1 cellular context compared by ENCODE assay signal in genomic region chr5:134079748-134080581, GRCh38.
A peak's percentile ranks its signal among the peaks of the same experiment; 100 is the strongest.
TF ChIP-seq lines count a peak whose summit lies in the region.

No MANE protein-coding gene starts in this region.

TF ChIP-seq in HepG2, 621 proteins besides CTCF, POLR2A, EP300 and RAD21 (continued from another document):
- TF ChIP-seq FOXA1 (IDR thresholded peaks at IDR 0.05) = no peak
- TF ChIP-seq FOXA1 (CRISPR knock-in tag; IDR thresholded peaks at IDR 0.05) = peak; percentile 71
- no peak for TF ChIP-seq AFF4 (CRISPR knock-in tag; IDR thresholded peaks at IDR 0.05)
- no peak for TF ChIP-seq TGIF2 (CRISPR knock-in tag; IDR thresholded peaks at IDR 0.05)
- no peak for TF ChIP-seq RBM39 (IDR thresholded peaks at IDR 0.05; ENCODE audit: low read depth, low read length, poor library complexity, severe bottlenecking)
- TF ChIP-seq, protein P1, sequence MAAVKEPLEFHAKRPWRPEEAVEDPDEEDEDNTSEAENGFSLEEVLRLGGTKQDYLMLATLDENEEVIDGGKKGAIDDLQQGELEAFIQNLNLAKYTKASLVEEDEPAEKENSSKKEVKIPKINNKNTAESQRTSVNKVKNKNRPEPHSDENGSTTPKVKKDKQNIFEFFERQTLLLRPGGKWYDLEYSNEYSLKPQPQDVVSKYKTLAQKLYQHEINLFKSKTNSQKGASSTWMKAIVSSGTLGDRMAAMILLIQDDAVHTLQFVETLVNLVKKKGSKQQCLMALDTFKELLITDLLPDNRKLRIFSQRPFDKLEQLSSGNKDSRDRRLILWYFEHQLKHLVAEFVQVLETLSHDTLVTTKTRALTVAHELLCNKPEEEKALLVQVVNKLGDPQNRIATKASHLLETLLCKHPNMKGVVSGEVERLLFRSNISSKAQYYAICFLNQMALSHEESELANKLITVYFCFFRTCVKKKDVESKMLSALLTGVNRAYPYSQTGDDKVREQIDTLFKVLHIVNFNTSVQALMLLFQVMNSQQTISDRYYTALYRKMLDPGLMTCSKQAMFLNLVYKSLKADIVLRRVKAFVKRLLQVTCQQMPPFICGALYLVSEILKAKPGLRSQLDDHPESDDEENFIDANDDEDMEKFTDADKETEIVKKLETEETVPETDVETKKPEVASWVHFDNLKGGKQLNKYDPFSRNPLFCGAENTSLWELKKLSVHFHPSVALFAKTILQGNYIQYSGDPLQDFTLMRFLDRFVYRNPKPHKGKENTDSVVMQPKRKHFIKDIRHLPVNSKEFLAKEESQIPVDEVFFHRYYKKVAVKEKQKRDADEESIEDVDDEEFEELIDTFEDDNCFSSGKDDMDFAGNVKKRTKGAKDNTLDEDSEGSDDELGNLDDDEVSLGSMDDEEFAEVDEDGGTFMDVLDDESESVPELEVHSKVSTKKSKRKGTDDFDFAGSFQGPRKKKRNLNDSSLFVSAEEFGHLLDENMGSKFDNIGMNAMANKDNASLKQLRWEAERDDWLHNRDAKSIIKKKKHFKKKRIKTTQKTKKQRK (IDR thresholded peaks at IDR 0.05; ENCODE audit: low read length) = no peak
- TF ChIP-seq ETV5 (CRISPR knock-in tag; IDR thresholded peaks at IDR 0.05; ENCODE audit: borderline replicate concordance) = peak; percentile 23; the same call in 1 of the 2 replicates
- 0 out of 2 replicates have a peak, but pooled peaks have one; percentile 39 for TF ChIP-seq ZNF891 (CRISPR knock-in tag; IDR thresholded peaks at IDR 0.05)
- no peak for TF ChIP-seq ZBTB7B (CRISPR knock-in tag; IDR thresholded peaks at IDR 0.05)
- TF ChIP-seq AHDC1 (CRISPR knock-in tag; IDR thresholded peaks at IDR 0.05; ENCODE audit: borderline replicate concordance) = 0 out of 2 replicates have a peak, but pooled peaks have one; percentile 33
- no peak for TF ChIP-seq ZNF766 (CRISPR knock-in tag; IDR thresholded peaks at IDR 0.05; ENCODE audit: borderline replicate concordance)
- TF ChIP-seq CHCHD3 (CRISPR knock-in tag; IDR thresholded peaks at IDR 0.05) = no peak
- TF ChIP-seq, protein P2, sequence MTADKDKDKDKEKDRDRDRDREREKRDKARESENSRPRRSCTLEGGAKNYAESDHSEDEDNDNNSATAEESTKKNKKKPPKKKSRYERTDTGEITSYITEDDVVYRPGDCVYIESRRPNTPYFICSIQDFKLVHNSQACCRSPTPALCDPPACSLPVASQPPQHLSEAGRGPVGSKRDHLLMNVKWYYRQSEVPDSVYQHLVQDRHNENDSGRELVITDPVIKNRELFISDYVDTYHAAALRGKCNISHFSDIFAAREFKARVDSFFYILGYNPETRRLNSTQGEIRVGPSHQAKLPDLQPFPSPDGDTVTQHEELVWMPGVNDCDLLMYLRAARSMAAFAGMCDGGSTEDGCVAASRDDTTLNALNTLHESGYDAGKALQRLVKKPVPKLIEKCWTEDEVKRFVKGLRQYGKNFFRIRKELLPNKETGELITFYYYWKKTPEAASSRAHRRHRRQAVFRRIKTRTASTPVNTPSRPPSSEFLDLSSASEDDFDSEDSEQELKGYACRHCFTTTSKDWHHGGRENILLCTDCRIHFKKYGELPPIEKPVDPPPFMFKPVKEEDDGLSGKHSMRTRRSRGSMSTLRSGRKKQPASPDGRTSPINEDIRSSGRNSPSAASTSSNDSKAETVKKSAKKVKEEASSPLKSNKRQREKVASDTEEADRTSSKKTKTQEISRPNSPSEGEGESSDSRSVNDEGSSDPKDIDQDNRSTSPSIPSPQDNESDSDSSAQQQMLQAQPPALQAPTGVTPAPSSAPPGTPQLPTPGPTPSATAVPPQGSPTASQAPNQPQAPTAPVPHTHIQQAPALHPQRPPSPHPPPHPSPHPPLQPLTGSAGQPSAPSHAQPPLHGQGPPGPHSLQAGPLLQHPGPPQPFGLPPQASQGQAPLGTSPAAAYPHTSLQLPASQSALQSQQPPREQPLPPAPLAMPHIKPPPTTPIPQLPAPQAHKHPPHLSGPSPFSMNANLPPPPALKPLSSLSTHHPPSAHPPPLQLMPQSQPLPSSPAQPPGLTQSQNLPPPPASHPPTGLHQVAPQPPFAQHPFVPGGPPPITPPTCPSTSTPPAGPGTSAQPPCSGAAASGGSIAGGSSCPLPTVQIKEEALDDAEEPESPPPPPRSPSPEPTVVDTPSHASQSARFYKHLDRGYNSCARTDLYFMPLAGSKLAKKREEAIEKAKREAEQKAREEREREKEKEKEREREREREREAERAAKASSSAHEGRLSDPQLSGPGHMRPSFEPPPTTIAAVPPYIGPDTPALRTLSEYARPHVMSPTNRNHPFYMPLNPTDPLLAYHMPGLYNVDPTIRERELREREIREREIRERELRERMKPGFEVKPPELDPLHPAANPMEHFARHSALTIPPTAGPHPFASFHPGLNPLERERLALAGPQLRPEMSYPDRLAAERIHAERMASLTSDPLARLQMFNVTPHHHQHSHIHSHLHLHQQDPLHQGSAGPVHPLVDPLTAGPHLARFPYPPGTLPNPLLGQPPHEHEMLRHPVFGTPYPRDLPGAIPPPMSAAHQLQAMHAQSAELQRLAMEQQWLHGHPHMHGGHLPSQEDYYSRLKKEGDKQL (CRISPR knock-in tag; IDR thresholded peaks at IDR 0.05; ENCODE audit: low read depth) = no peak
- peak; percentile 72 for TF ChIP-seq FOXA3 (CRISPR knock-in tag; IDR thresholded peaks at IDR 0.05)
- no peak for TF ChIP-seq SIN3A (IDR thresholded peaks at IDR 0.05; ENCODE audit: borderline replicate concordance, low read depth, low read length)
- TF ChIP-seq ZNF605 (CRISPR knock-in tag; IDR thresholded peaks at IDR 0.05) = 0 out of 2 replicates have a peak, but pooled peaks have one; percentile 34
- TF ChIP-seq TAF15 (IDR thresholded peaks at IDR 0.05; ENCODE audit: low read depth, low read length, poor library complexity, severe bottlenecking) = no peak
- TF ChIP-seq FOSL2 (CRISPR knock-in tag; IDR thresholded peaks at IDR 0.05) = peak; percentile 30; the same call in 1 of the 2 replicates
- no peak for TF ChIP-seq RFX3 (CRISPR knock-in tag; IDR thresholded peaks at IDR 0.05)
- no peak for TF ChIP-seq KLF9 (CRISPR knock-in tag; IDR thresholded peaks at IDR 0.05; ENCODE audit: low read depth)
- TF ChIP-seq ZEB1 (IDR thresholded peaks at IDR 0.05; ENCODE audit: insufficient replicate concordance, low read depth) = peak; percentile 36
- no peak for TF ChIP-seq BRCA1 (CRISPR knock-in tag; IDR thresholded peaks at IDR 0.05)
